In the genomic region with DNA sequence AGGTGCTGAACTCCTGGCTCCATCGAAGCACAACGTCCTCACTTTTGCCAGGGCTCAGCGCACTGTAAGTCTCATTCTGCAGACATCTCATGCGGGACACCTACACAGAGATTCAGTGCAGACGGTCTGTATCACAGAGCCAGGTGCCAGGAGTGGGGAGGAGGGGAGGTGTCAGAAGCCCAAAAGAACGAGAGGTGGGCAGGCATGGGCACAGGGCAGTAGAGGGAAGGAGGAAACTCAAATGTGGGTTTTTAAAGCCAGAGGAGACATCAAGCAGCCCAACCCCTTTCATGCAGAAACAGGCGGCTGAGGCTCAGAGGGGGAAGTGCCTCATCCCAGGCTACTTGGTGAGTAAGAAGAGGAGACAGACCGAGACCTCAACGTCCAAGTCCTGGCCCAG, we compare ENCODE assay signal across 14 cellular contexts. TPM values are rescaled to one million over a fixed set of nuclear protein-coding genes. Genes with fewer than 3 reads are reported as not detected.
A peak's percentile ranks its signal among the peaks of the same experiment; 100 is the strongest.
DNase-seq lines count a peak whose midpoint lies in the region; ATAC-seq and TF ChIP-seq lines count a peak whose summit lies in the region.
"Had no signal": no experiment of that assay in that cellular context is flagged by ENCODE, and none has a peak within 500 bp of the region (broad histone marks: within the 10 kb centered on the region; RNA-seq: fewer than 3 reads in every experiment).

No MANE protein-coding gene starts in this region.

- CTCF ChIA-PET in OCI-LY7 (lab: Charles Lee; ENCODE audit: unreplicated experiment): no interaction called here

- peaks cover 2% of the 10 kb centered on the region for H3K36me3 Mint-ChIP-seq in memory B cell

- peak overlapping the region; percentile 64 for H3K4me3 Mint-ChIP-seq in memory B cell
- H3K4me3 Mint-ChIP-seq: activated T-helper 17 cell treated with anti-CD3 and anti-CD28 coated beads, Interleukin-2, amount 50 U/mL, for 72 hours; T-cell had no signal

- peak overlapping the region in 2 of 12 donors; percentile 18 to 66 for H3K27ac ChIP-seq in heart left ventricle
- peak overlapping the region; percentile 22 for H3K27ac ChIP-seq in OCI-LY7 (ENCODE audit: low read depth, low read length, poor library complexity, severe bottlenecking)

- H3K36me3 ChIP-seq in heart left ventricle (no peaks in the 10 kb centered on the region), OCI-LY7 (ENCODE audit: insufficient read depth, low read length) (no peaks in the 10 kb centered on the region)

- peak overlapping the region; percentile 81 for H2AFZ ChIP-seq in OCI-LY7 (ENCODE audit: low read length)

- peaks cover 0 to 63% (median 0%) of the 10 kb centered on the region in 12 donors for H3K4me1 ChIP-seq in heart left ventricle
- H3K4me1 ChIP-seq in OCI-LY7 (ENCODE audit: insufficient read depth, low read length, poor library complexity, severe bottlenecking): peaks cover 71% of the 10 kb centered on the region

- H4K20me1 ChIP-seq in OCI-LY7 (ENCODE audit: insufficient read depth, low read length): no peaks in the 10 kb centered on the region

- H3K4me2 ChIP-seq in OCI-LY7 (ENCODE audit: low read length): peak overlapping the region; percentile 39

- H3K27me3 ChIP-seq in heart left ventricle: peaks cover 0 to 6% (median 0%) of the 10 kb centered on the region in 9 donors

- 77 to 84% (median 82%) methylated on average over 8 to 9 of the region's 9 CpGs for WGBS in heart left ventricle, 4 donors

- peak overlapping the region; percentile 48 for H3K27ac Mint-ChIP-seq in memory B cell
- H3K27ac Mint-ChIP-seq: activated T-helper 17 cell treated with anti-CD3 and anti-CD28 coated beads, Interleukin-2, amount 50 U/mL, for 72 hours; T-cell had no signal

- H3K4me3 ChIP-seq in heart left ventricle (no peak overlapping the region), OCI-LY7 (ENCODE audit: low read depth, low read length, poor library complexity, severe bottlenecking) (no peak overlapping the region)

- ATAC-seq in heart left ventricle (peak in 3 of 4 donors; percentile 16 to 35 (median 33)), Right ventricle myocardium inferior (no peak), memory B cell (ENCODE audit: low read depth) (peak; percentile 21), GM18517 (IDR thresholded peaks at IDR 0.05; ENCODE audit: unreplicated experiment) (no peak)
- ATAC-seq: activated T-helper 17 cell treated with anti-CD3 and anti-CD28 coated beads, Interleukin-2, amount 50 U/mL, for 72 hours; T-cell had no signal

- TF ChIP-seq CTCF in heart left ventricle (IDR thresholded peaks at IDR 0.05) (no peak), OCI-LY7 (conservative IDR thresholded peaks at IDR 0.05; ENCODE audit: low read length) (no peak)

- intact Hi-C loops in heart left ventricle (cut with DNase I): no loop called here
- intact Hi-C loops in Right ventricle myocardium inferior (cut with DNase I): no loop called here
- intact Hi-C loops in OCI-LY7 (cut with micrococcal nuclease; ENCODE audit: unreplicated experiment): no loop called here

- no TSS peak for BruUV-seq in OCI-LY7 (replicated peaks; lab: Mats Ljungman, UMichigan)

- TF ChIP-seq POLR2A in heart left ventricle (IDR thresholded peaks at IDR 0.05): no peak

- DNase-seq in heart left ventricle (peak in 1 of 5 donors; percentile 40), Right ventricle myocardium inferior (ENCODE audit: missing footprints) (no peak), OCI-LY7 (ENCODE audit: low spot score) (peak; percentile 58), memory B cell (ENCODE audit: low spot score in 2 of 2) (no peak), GM03348 (ENCODE audit: low spot score) (no peak), NCI-H1417 treated with DMSO at 0.1 percent for 48 hours (lab: John Stamatoyannopoulos, UW) (no peak), RKO (ENCODE audit: low spot score) (no peak)
- DNase-seq: ACHN, NCI-H1092, NCI-H2227 treated with DMSO at 0.1 percent for 48 hours, small intestine, T-cell had no signal

- POLR2A ChIA-PET in OCI-LY7 (lab: Charles Lee): no interaction called here

- no peaks in the 10 kb centered on the region for H3K9me3 Mint-ChIP-seq in memory B cell
- H3K9me3 Mint-ChIP-seq: activated T-helper 17 cell treated with anti-CD3 and anti-CD28 coated beads, Interleukin-2, amount 50 U/mL, for 72 hours had no signal

- H3K9me2 ChIP-seq in OCI-LY7 (ENCODE audit: insufficient read depth, low read length): no peaks in the 10 kb centered on the region

- no peaks in the 10 kb centered on the region for H3K27me3 Mint-ChIP-seq in memory B cell
- H3K27me3 Mint-ChIP-seq: T-cell had no signal

- H3K9me3 ChIP-seq in heart left ventricle: no peaks in the 10 kb centered on the region
- H3K9me3 ChIP-seq in OCI-LY7 (ENCODE audit: low read length): no peaks in the 10 kb centered on the region

- H3K4me1 Mint-ChIP-seq in memory B cell: peaks cover 46% of the 10 kb centered on the region

- H3K79me2 ChIP-seq in OCI-LY7 (ENCODE audit: insufficient read depth, low read depth, low read length): peaks cover 7% of the 10 kb centered on the region; the same call in 1 of the 2 replicates

RNA-seq across cellular contexts. Expression of a gene that starts 2.5 kb away (rescaled TPM):
- total RNA-seq in heart left ventricle (10 to 100 TPM in 1 of 9 donors, 1 to 10 TPM in 8; 3.7 to 11.7 (median 4.8) TPM), Right ventricle myocardium inferior (7.5 TPM), OCI-LY7 (2022) (25.3 and 25.6 TPM in 2 replicates)
- polyA plus RNA-seq in heart left ventricle: 1 to 10 TPM; 3.5 to 4.7 TPM
- 7.7 and 14.4 TPM in 2 replicates for total RNA-seq in OCI-LY7 (2014; rRNA removed; shearing (Covaris generic))

RNA-seq across cellular contexts. Expression of a gene that starts 8.9 kb away (rescaled TPM):
- total RNA-seq in heart left ventricle: 1 to 10 TPM in 4 of 9 donors, under 1 TPM in 4, not detected in 1; 0.32 to 7.2 (median 0.99) TPM
- polyA plus RNA-seq in heart left ventricle: under 1 TPM; 0.34 to 0.60 TPM
- 1.2 TPM for total RNA-seq in Right ventricle myocardium inferior
- 3.6 and 4.4 TPM in 2 replicates for total RNA-seq in OCI-LY7 (2014; rRNA removed; shearing (Covaris generic))
- 9.3 and 9.4 TPM in 2 replicates for total RNA-seq in OCI-LY7 (2022)

RNA-seq across cellular contexts. Expression of a gene that starts 24.6 kb away (rescaled TPM):
- total RNA-seq in heart left ventricle (10 to 100 TPM; 17.4 to 39.0 (median 24.7) TPM), Right ventricle myocardium inferior (21.1 TPM), OCI-LY7 (2022) (30.8 and 37.0 TPM in 2 replicates)
- polyA plus RNA-seq in heart left ventricle: 10 to 100 TPM; 14.6 to 23.6 TPM
- total RNA-seq in OCI-LY7 (2014; rRNA removed; shearing (Covaris generic)): 27.1 and 38.1 TPM in 2 replicates

RNA-seq across cellular contexts. Expression of a gene that starts 31.1 kb away (rescaled TPM):
- total RNA-seq in heart left ventricle (100 to 1,000 TPM; 131 to 237 (median 160) TPM), Right ventricle myocardium inferior (165 TPM), OCI-LY7 (2022) (247 and 267 TPM in 2 replicates)
- polyA plus RNA-seq in heart left ventricle: 100 to 1,000 TPM; 144 to 189 TPM
- 287 and 319 TPM in 2 replicates for total RNA-seq in OCI-LY7 (2014; rRNA removed; shearing (Covaris generic))

RNA-seq across cellular contexts. Expression of a gene that starts 50.9 kb away (rescaled TPM):
- total RNA-seq in heart left ventricle (10 to 100 TPM; 19.4 to 38.1 (median 25.2) TPM), Right ventricle myocardium inferior (26.0 TPM), OCI-LY7 (2022) (95.5 and 109 TPM in 2 replicates)
- polyA plus RNA-seq in heart left ventricle: 10 to 100 TPM; 15.0 to 29.7 TPM
- total RNA-seq in OCI-LY7 (2014; rRNA removed; shearing (Covaris generic)): 48.2 and 48.6 TPM in 2 replicates

Comparison
In these comparisons a context has a peak if more than half of its experiments do, and no peak if none do; other contexts are left out.
1. ATAC-seq: peak in heart left ventricle (3 of 4) and memory B cell (single experiment); none in Right ventricle myocardium inferior (single experiment) and GM18517 (single experiment).